23 cellular contexts compared by ENCODE assay signal in genomic region chr12:108008163-108008562, GRCh38.
"Had no signal": no experiment of that assay in that cellular context is flagged by ENCODE, and none has a peak within 500 bp of the region (broad histone marks: within the 10 kb centered on the region; RNA-seq: fewer than 3 reads in every experiment).

No MANE protein-coding gene starts in this region.

- H3K9me3 ChIP-seq: SK-N-SH had no signal

- H3K4me2 ChIP-seq: KMS-11, SK-N-SH had no signal

- H3K4me1 Mint-ChIP-seq: IgD-negative memory B cell had no signal

- H3K27ac Mint-ChIP-seq: IgD-negative memory B cell had no signal

- H3K9ac ChIP-seq: KMS-11, SK-N-SH had no signal

- ATAC-seq: HepG2, K562, Panc1, PC-3 had no signal

- FAIRE-seq: HepG2, K562 had no signal

- DNase-seq: Kasumi-1; MM.1S; NCI-H1092 treated with DMSO at 0.1 percent for 48 hours; NCI-H1436; NCI-H187; NCI-H2081 treated with DMSO at 0.1 percent for 48 hours; NCI-H2171; NCI-H226; NCI-H446; NCI-H510A; NCI-H524 treated with DMSO at 0.1 percent for 48 hours; NCI-H69; NCI-H774; NK-92 treated with Interleukin-12 subunit alpha and Interleukin-12 subunit beta, amount 100 ng/mL, for 24 hours; PC-3; SHP77; SK-N-SH had no signal

- H3K4me3 ChIP-seq: K562 had no signal

- H3K27ac ChIP-seq: KMS-11, RWPE1 had no signal

- H3K4me3 Mint-ChIP-seq: IgD-negative memory B cell had no signal

- H3K36me3 Mint-ChIP-seq: IgD-negative memory B cell had no signal

- H3K9me3 Mint-ChIP-seq: IgD-negative memory B cell had no signal
